11 cellular contexts compared by ENCODE assay signal in the genomic region with DNA sequence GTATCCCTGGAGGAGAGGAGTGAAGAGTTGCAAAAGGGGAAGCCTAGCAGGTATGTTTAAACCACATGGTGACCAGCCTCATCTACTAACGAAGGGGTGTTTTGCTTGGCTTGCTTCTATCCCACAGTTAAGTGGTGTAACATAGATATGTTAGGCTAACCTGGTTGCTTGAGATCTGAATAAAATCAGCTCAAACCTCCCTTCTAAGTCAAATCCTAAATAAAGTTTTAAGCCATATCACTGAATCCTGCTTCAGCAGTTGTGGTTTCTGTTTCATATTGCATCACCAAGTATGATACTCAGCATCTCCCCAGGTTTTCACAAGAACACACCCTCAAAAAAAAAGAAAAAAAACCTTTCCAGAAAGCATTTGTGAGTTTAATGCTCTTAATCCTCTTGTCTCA.
DNase-seq lines count a peak whose midpoint lies in the region; ATAC-seq and TF ChIP-seq lines count a peak whose summit lies in the region.
"Had no signal": no experiment of that assay in that cellular context is flagged by ENCODE, and none has a peak within 500 bp of the region (broad histone marks: within the 10 kb centered on the region; RNA-seq: fewer than 3 reads in every experiment).

No MANE protein-coding gene starts in this region.

- no peak overlapping the region for H2BK5ac ChIP-seq in IMR-90 (ENCODE audit: low read depth, low read length, poor library complexity, severe bottlenecking)

- H3K23ac ChIP-seq in IMR-90 (ENCODE audit: low read depth, low read length), result peak overlapping the region; percentile 29; the same call in 1 of the 2 replicates

- H3K27ac ChIP-seq in IMR-90 (ENCODE audit: insufficient read depth, low read length) (no peak overlapping the region), tibial artery (peak overlapping the region in 1 of 2 donors; percentile 27)
- no peak overlapping the region for H3K27ac ChIP-seq in effector memory CD4-positive, alpha-beta T cell (ENCODE audit: insufficient read depth, low read length, poor library complexity, severe bottlenecking)
- H3K27ac ChIP-seq: sigmoid colon, VCaP had no signal

- peak overlapping the region; percentile 33; the same call in 1 of the 2 replicates for H2BK20ac ChIP-seq in IMR-90 (ENCODE audit: low read depth, low read length)

- H2BK15ac ChIP-seq in IMR-90 (ENCODE audit: low read depth, low read length), result peak overlapping the region; percentile 16; the same call in 1 of the 3 replicates

- no peak overlapping the region for H3K56ac ChIP-seq in IMR-90 (ENCODE audit: extremely low read depth, insufficient read depth, low read length)

- H3K18ac ChIP-seq in IMR-90 (ENCODE audit: low read depth, low read length), result peak overlapping the region; percentile 93; the same call in 1 of the 2 replicates

- WGBS in IMR-90 (ENCODE audit: extremely low coverage in 2 of 2, insufficient read length in 1 of 2), 2 experiments, result no CpG with 5 or more reads among the region's 1 CpG

- H4K91ac ChIP-seq in IMR-90 (ENCODE audit: insufficient read depth, low read depth, low read length), result no peak overlapping the region; the same call in 1 of the 2 replicates

- 0 out of 2 replicates have a peak overlapping the region, but pooled peaks have one; percentile 13 for H2BK120ac ChIP-seq in IMR-90 (ENCODE audit: low read depth, low read length)

- no peak for TF ChIP-seq POLR2A in IMR-90 (IDR thresholded peaks at IDR 0.05; ENCODE audit: low read depth, low read length)

- H3K9ac ChIP-seq in IMR-90 (ENCODE audit: low read depth, low read length), result no peak overlapping the region
- no peak overlapping the region for H3K9ac ChIP-seq in skeletal muscle satellite cell (ENCODE audit: low read depth, low read length)

- dilution Hi-C loops in IMR-90 (cut with HindIII; ENCODE audit: low sequenced_read_pairs, unreplicated experiment), result no loop called here

- 0 out of 2 replicates have a peak overlapping the region, but pooled peaks have one; percentile 63 for H4K5ac ChIP-seq in IMR-90 (ENCODE audit: low read depth, low read length)

- H3K36me3 ChIP-seq in IMR-90 (ENCODE audit: control insufficient read depth, insufficient read depth, low read length) (no peaks in the 10 kb centered on the region), skeletal muscle satellite cell (ENCODE audit: insufficient read depth, low read length) (no peaks in the 10 kb centered on the region), tibial artery (no peaks in the 10 kb centered on the region)
- H3K36me3 ChIP-seq in effector memory CD4-positive, alpha-beta T cell (ENCODE audit: control insufficient read depth, insufficient read depth, low read length), result no peaks in the 10 kb centered on the region
- H3K36me3 ChIP-seq: sigmoid colon had no signal

- TF ChIP-seq CTCF in IMR-90 (conservative IDR thresholded peaks at IDR 0.05; ENCODE audit: low read depth, low read length), result no peak
- TF ChIP-seq CTCF in choroid plexus epithelial cell (conservative IDR thresholded peaks at IDR 0.05; ENCODE audit: low read depth, low read length), result no peak
- TF ChIP-seq CTCF in tibial artery (IDR thresholded peaks at IDR 0.05), result no peak

- ATAC-seq in IMR-90 (ENCODE audit: low read depth) (peak; percentile 37; the same call in 1 of the 2 replicates), HG03342 (IDR thresholded peaks at IDR 0.05; ENCODE audit: unreplicated experiment) (no peak)

- POLR2A ChIA-PET in IMR-90 (lab: Charles Lee; ENCODE audit: unreplicated experiment), result no interaction called here

- DNase-seq in SKM-1 treated with dmso at 0.1 percent for 144 hours (lab: John Stamatoyannopoulos, UW; ENCODE audit: unreplicated experiment) (peak; percentile 29), SKM-1 (lab: John Stamatoyannopoulos, UW; ENCODE audit: unreplicated experiment) (no peak), IMR-90 (peak; percentile 60), choroid plexus epithelial cell (ENCODE audit: low read depth) (peak; percentile 82), tibial artery (no peak)
- DNase-seq in effector memory CD4-positive, alpha-beta T cell, result no peak
- DNase-seq: central memory CD4-positive, alpha-beta T cell; sigmoid colon had no signal

- in situ Hi-C loops in IMR-90 (cut with MboI; ENCODE audit: low sequenced_read_pairs), result no loop called here

- H3K4me1 ChIP-seq in IMR-90 (ENCODE audit: control insufficient read depth, insufficient read depth, low read length), result peaks cover 5% of the 10 kb centered on the region
- H3K4me1 ChIP-seq in skeletal muscle satellite cell (ENCODE audit: control insufficient read depth, insufficient read depth, low read length), result peaks cover 23% of the 10 kb centered on the region
- H3K4me1 ChIP-seq in tibial artery, result peaks cover 0 to 30% (median 3%) of the 10 kb centered on the region in 4 donors
- H3K4me1 ChIP-seq in effector memory CD4-positive, alpha-beta T cell (ENCODE audit: control insufficient read depth, insufficient read depth, low read length, poor library complexity, severe bottlenecking), result no peaks in the 10 kb centered on the region

- H3K4me3 ChIP-seq in IMR-90 (ENCODE audit: insufficient read depth, low read depth, low read length) (no peak overlapping the region), choroid plexus epithelial cell (ENCODE audit: low read depth, low read length) (no peak overlapping the region), skeletal muscle satellite cell (ENCODE audit: low read length) (no peak overlapping the region), tibial artery (no peak overlapping the region)
- no peak overlapping the region for H3K4me3 ChIP-seq in effector memory CD4-positive, alpha-beta T cell (ENCODE audit: insufficient read depth, low read depth, low read length, poor library complexity, severe bottlenecking)
- H3K4me3 ChIP-seq: sigmoid colon had no signal

- no peak overlapping the region for H2AFZ ChIP-seq in IMR-90 (replicated peaks; ENCODE audit: low read length, poor library complexity)

- H3K79me1 ChIP-seq in IMR-90 (ENCODE audit: low read depth in 1 of 2, low read length in 2 of 2), result peaks cover 0 to 5% of the 10 kb centered on the region in 2 experiments; a peak in 3 of 4 replicates

- CTCF ChIA-PET in IMR-90 (lab: Yijun Ruan, JAX), result no interaction called here

- TF ChIP-seq RAD21 in IMR-90 (IDR thresholded peaks at IDR 0.05; ENCODE audit: low read length), result no peak

- H4K8ac ChIP-seq in IMR-90 (ENCODE audit: low read depth in 2 of 2, low read length in 2 of 2), result peak overlapping the region in 1 of 2 experiments; percentile 61; a peak in 1 of 4 replicates

- intact Hi-C loops in IMR-90 (cut with micrococcal nuclease) (loop anchor here (5.0 kb wide), 1 partner anchor 40 kb away; no protein-coding TSS in a partner anchor), tibial artery (cut with DNase I; ENCODE audit: low total_unique reads) (no loop called here)

- no peaks in the 10 kb centered on the region for H3K9me1 ChIP-seq in IMR-90 (ENCODE audit: insufficient read depth, low read length)

- H3K14ac ChIP-seq in IMR-90 (replicated peaks; ENCODE audit: low read depth, low read length), result peak overlapping the region; percentile 20

- H4K20me1 ChIP-seq in IMR-90 (ENCODE audit: insufficient read depth, low read length), result 0 out of 2 replicates have a peak, but pooled peaks cover 3% of the 10 kb centered on the region

- peak overlapping the region; percentile 42; the same call in 1 of the 2 replicates for H3K4ac ChIP-seq in IMR-90 (ENCODE audit: low read depth, low read length)

- H3K27me3 ChIP-seq in IMR-90 (ENCODE audit: control insufficient read depth, insufficient read depth, low read length) (no peaks in the 10 kb centered on the region), skeletal muscle satellite cell (ENCODE audit: control insufficient read depth, insufficient read depth, low read length) (no peaks in the 10 kb centered on the region), tibial artery (no peaks in the 10 kb centered on the region)
- H3K27me3 ChIP-seq in effector memory CD4-positive, alpha-beta T cell (replicated peaks; ENCODE audit: control insufficient read depth, insufficient read depth, low read length, poor library complexity, severe bottlenecking), result no peaks in the 10 kb centered on the region
- H3K27me3 ChIP-seq: sigmoid colon had no signal

- no peaks in the 10 kb centered on the region for H3K9me3 ChIP-seq in IMR-90 (ENCODE audit: control insufficient read depth, insufficient read depth, low read length)
- H3K9me3 ChIP-seq in skeletal muscle satellite cell (replicated peaks; ENCODE audit: low read length), result no peaks in the 10 kb centered on the region
- no peaks in the 10 kb centered on the region for H3K9me3 ChIP-seq in tibial artery
- H3K9me3 ChIP-seq in effector memory CD4-positive, alpha-beta T cell (ENCODE audit: control insufficient read depth, low read length), result no peaks in the 10 kb centered on the region
- H3K9me3 ChIP-seq: sigmoid colon had no signal

- peak overlapping the region; percentile 94 for H3K4me2 ChIP-seq in IMR-90 (ENCODE audit: low read depth, low read length)
- peak overlapping the region; percentile 31 for H3K4me2 ChIP-seq in skeletal muscle satellite cell (ENCODE audit: low read length)

- no peak overlapping the region for H2AK9ac ChIP-seq in IMR-90 (replicated peaks; ENCODE audit: low read depth, low read length, poor library complexity)

- H2AK5ac ChIP-seq in IMR-90 (ENCODE audit: low read depth, low read length), result no peak overlapping the region

- no TSS peak for BruUV-seq in IMR-90 (replicated peaks; lab: Mats Ljungman, UMichigan)

TF ChIP-seq in IMR-90, 13 proteins besides CTCF, POLR2A, EP300 and RAD21:
- TF ChIP-seq CEBPB (IDR thresholded peaks at IDR 0.05; ENCODE audit: low read depth, low read length) (peak; percentile 86), BHLHE40 (IDR thresholded peaks at IDR 0.05; ENCODE audit: low read depth, low read length) (no peak), USF2 (IDR thresholded peaks at IDR 0.05; ENCODE audit: low read depth, low read length) (no peak)

Comparison
In these comparisons a context has a peak if more than half of its experiments do, and no peak if none do; other contexts are left out.
1. DNase-seq: peak in SKM-1 treated with dmso at 0.1 percent for 144 hours (single experiment), IMR-90 (single experiment) and choroid plexus epithelial cell (single experiment); none in SKM-1 (single experiment), tibial artery (0 of 2) and effector memory CD4-positive, alpha-beta T cell (0 of 3).